ENCODE assay signal across 17 cellular contexts in genomic region chr11:15584158-15584557, GRCh38.
"Had no signal": no experiment of that assay in that cellular context is flagged by ENCODE, and none has a peak within 500 bp of the region (broad histone marks: within the 10 kb centered on the region; RNA-seq: fewer than 3 reads in every experiment).

No MANE protein-coding gene starts in this region.

- H3K27ac Mint-ChIP-seq: IgD-negative memory B cell; T-cell; T-helper 1 cell treated with Interleukin-12 subunit alpha and Interleukin-12 subunit beta and Interleukin-4 antibody, amounts not matched to agents 30 μg/mL and 1 μg/mL, for 36 hours had no signal

- H3K27me3 Mint-ChIP-seq: IgD-negative memory B cell had no signal

- H3K4me3 Mint-ChIP-seq: IgD-negative memory B cell; T-cell; T-helper 1 cell treated with Interleukin-12 subunit alpha and Interleukin-12 subunit beta and Interleukin-4 antibody, amounts not matched to agents 30 μg/mL and 1 μg/mL, for 36 hours had no signal

- H3K4me1 Mint-ChIP-seq: IgD-negative memory B cell, T-cell had no signal

- DNase-seq: Kasumi-1; MM.1S; NCI-H1092 treated with DMSO at 0.1 percent for 48 hours; NCI-H146; NCI-H1694 treated with DMSO at 0.1 percent for 48 hours; NCI-H1930; NCI-H2107; NCI-H2227 treated with DMSO at 0.1 percent for 48 hours; NCI-H524; NCI-H526 treated with DMSO at 0.1 percent for 48 hours; NK-92 treated with Interleukin-12 subunit alpha and Interleukin-12 subunit beta, amount 100 ng/mL, for 24 hours; PC-3; SHP77; SW 1271; T-cell had no signal

- H3K9me3 Mint-ChIP-seq: T-cell; T-helper 1 cell treated with Interleukin-12 subunit alpha and Interleukin-12 subunit beta and Interleukin-4 antibody, amounts not matched to agents 30 μg/mL and 1 μg/mL, for 36 hours had no signal

- H3K36me3 Mint-ChIP-seq: IgD-negative memory B cell, T-cell had no signal
